ENCODE assay signal across 8 cellular contexts in genomic region chr10:84540022-84540616, GRCh38.
A peak's percentile ranks its signal among the peaks of the same experiment; 100 is the strongest.
DNase-seq lines count a peak whose midpoint lies in the region; ATAC-seq and TF ChIP-seq lines count a peak whose summit lies in the region.

No MANE protein-coding gene starts in this region.

- no peaks in the 10 kb centered on the region for H3K9me3 Mint-ChIP-seq in activated T-helper 1 cell treated with anti-CD3 and anti-CD28 coated beads, Interleukin-12 subunit alpha, Interleukin-12 subunit beta, Interleukin-2, Interleukin-4 antibody, amounts not matched to agents 30 ng/mL and 10 ng/mL and 1 ng/mL, durations not matched to agents 14 hours and 24 hours and 36 hours

- peak overlapping the region; percentile 47 for H3K4me3 Mint-ChIP-seq in activated T-helper 1 cell treated with anti-CD3 and anti-CD28 coated beads, Interleukin-12 subunit alpha, Interleukin-12 subunit beta, Interleukin-2, Interleukin-4 antibody, amounts not matched to agents 30 ng/mL and 10 ng/mL and 1 ng/mL, durations not matched to agents 14 hours and 24 hours and 36 hours

- WGBS in transverse colon (ENCODE audit: low coverage in 1 of 2), 2 donors: 34% methylated on average over 8 of the region's 8 CpGs; no CpG with 5 or more reads in 1 of the 2 donors

- H3K9me3 ChIP-seq in neuron (ENCODE audit: low read length): no peaks in the 10 kb centered on the region
- no peaks in the 10 kb centered on the region for H3K9me3 ChIP-seq in transverse colon

- H3K4me1 ChIP-seq in neuron (ENCODE audit: insufficient read depth, low read length) (peaks cover 16% of the 10 kb centered on the region), transverse colon (peaks cover 0 to 10% (median 7%) of the 10 kb centered on the region in 4 donors)

- H3K27me3 ChIP-seq in neuron (ENCODE audit: insufficient read depth, low read length) (no peaks in the 10 kb centered on the region), transverse colon (peaks cover 10% of the 10 kb centered on the region)

- H2AFZ ChIP-seq in neuron (ENCODE audit: low read depth, low read length): peak overlapping the region; percentile 51

- H3K36me3 Mint-ChIP-seq in activated T-helper 1 cell treated with anti-CD3 and anti-CD28 coated beads, Interleukin-12 subunit alpha, Interleukin-12 subunit beta, Interleukin-2, Interleukin-4 antibody, amounts not matched to agents 30 ng/mL and 10 ng/mL and 1 ng/mL, durations not matched to agents 14 hours and 24 hours and 36 hours (ENCODE audit: low read depth): no peaks in the 10 kb centered on the region

- H3K27ac ChIP-seq in transverse colon (no peak overlapping the region), caudate nucleus (ENCODE audit: low read depth, low read length) (no peak overlapping the region)

- no peak for TF ChIP-seq EP300 in transverse colon (IDR thresholded peaks at IDR 0.05; ENCODE audit: low read depth)

- peaks cover 25% of the 10 kb centered on the region for H3K4me1 Mint-ChIP-seq in activated T-helper 1 cell treated with anti-CD3 and anti-CD28 coated beads, Interleukin-12 subunit alpha, Interleukin-12 subunit beta, Interleukin-2, Interleukin-4 antibody, amounts not matched to agents 30 ng/mL and 10 ng/mL and 1 ng/mL, durations not matched to agents 14 hours and 24 hours and 36 hours (ENCODE audit: low read depth)

- no peak for DNase-seq in activated T-helper 1 cell treated with anti-CD3 and anti-CD28 coated beads, Interleukin-12 subunit alpha, Interleukin-12 subunit beta, Interleukin-2, Interleukin-4 antibody, amounts not matched to agents 30 ng/mL and 10 ng/mL and 1 ng/mL, durations not matched to agents 14 hours and 24 hours and 36 hours (ENCODE audit: low spot score)
- no peak for DNase-seq in NCI-H2107 treated with DMSO at 0.1 percent for 48 hours (lab: John Stamatoyannopoulos, UW; ENCODE audit: unreplicated experiment)
- DNase-seq in transverse colon: no peak
- no peak for DNase-seq in caudate nucleus (lab: John Stamatoyannopoulos, UW)

- no peak for TF ChIP-seq CTCF in transverse colon (IDR thresholded peaks at IDR 0.05)

- TF ChIP-seq POLR2A in transverse colon (IDR thresholded peaks at IDR 0.05): no peak

- in situ Hi-C loops in transverse colon (cut with MboI; ENCODE audit: low pct_ligation_motif_present in 1 of 4, low pct_unique_long_range_greater_than_20kb in 1 of 4, low sequenced_read_pairs in 3 of 4): loop anchor here in 1 of 4 donors (25.0 kb wide), 1 partner anchor 153 kb away; no protein-coding TSS in a partner anchor

- H3K36me3 ChIP-seq in neuron (ENCODE audit: insufficient read depth, low read length): no peaks in the 10 kb centered on the region
- H3K36me3 ChIP-seq in transverse colon: no peaks in the 10 kb centered on the region

- H3K4me3 ChIP-seq in neuron (ENCODE audit: low read length): no peak overlapping the region
- H3K4me3 ChIP-seq in transverse colon: peak overlapping the region in 1 of 4 donors; percentile 42

- peaks cover 13% of the 10 kb centered on the region for H3K27me3 Mint-ChIP-seq in activated T-helper 1 cell treated with anti-CD3 and anti-CD28 coated beads, Interleukin-12 subunit alpha, Interleukin-12 subunit beta, Interleukin-2, Interleukin-4 antibody, amounts not matched to agents 30 ng/mL and 10 ng/mL and 1 ng/mL, durations not matched to agents 14 hours and 24 hours and 36 hours (ENCODE audit: insufficient read depth)

- H3K27ac Mint-ChIP-seq in activated T-helper 1 cell treated with anti-CD3 and anti-CD28 coated beads, Interleukin-12 subunit alpha, Interleukin-12 subunit beta, Interleukin-2, Interleukin-4 antibody, amounts not matched to agents 30 ng/mL and 10 ng/mL and 1 ng/mL, durations not matched to agents 14 hours and 24 hours and 36 hours: no peak overlapping the region

- ATAC-seq in GM18870 (IDR thresholded peaks at IDR 0.05; ENCODE audit: unreplicated experiment): peak; percentile 4
- ATAC-seq in HG02885 (IDR thresholded peaks at IDR 0.05; ENCODE audit: poor library complexity, unreplicated experiment): peak; percentile 13
- ATAC-seq in HG03045 (IDR thresholded peaks at IDR 0.05; ENCODE audit: unreplicated experiment): no peak

- intact Hi-C loops in activated T-helper 1 cell treated with anti-CD3 and anti-CD28 coated beads, Interleukin-12 subunit alpha, Interleukin-12 subunit beta, Interleukin-2, Interleukin-4 antibody, amounts not matched to agents 30 ng/mL and 10 ng/mL and 1 ng/mL, durations not matched to agents 14 hours and 24 hours and 36 hours (cut with micrococcal nuclease): loop anchor here (1.0 kb wide), 2 partner anchors 175 to 1837 kb away; no protein-coding TSS in a partner anchor
- intact Hi-C loops in transverse colon (cut with DNase I; ENCODE audit: low total_unique reads): loop anchor here (2.0 to 5.0 kb wide), 2 partner anchors 165 to 202 kb away; no protein-coding TSS in a partner anchor
